Comparison of ENCODE assay signal across 8 cellular contexts in the genomic region with DNA sequence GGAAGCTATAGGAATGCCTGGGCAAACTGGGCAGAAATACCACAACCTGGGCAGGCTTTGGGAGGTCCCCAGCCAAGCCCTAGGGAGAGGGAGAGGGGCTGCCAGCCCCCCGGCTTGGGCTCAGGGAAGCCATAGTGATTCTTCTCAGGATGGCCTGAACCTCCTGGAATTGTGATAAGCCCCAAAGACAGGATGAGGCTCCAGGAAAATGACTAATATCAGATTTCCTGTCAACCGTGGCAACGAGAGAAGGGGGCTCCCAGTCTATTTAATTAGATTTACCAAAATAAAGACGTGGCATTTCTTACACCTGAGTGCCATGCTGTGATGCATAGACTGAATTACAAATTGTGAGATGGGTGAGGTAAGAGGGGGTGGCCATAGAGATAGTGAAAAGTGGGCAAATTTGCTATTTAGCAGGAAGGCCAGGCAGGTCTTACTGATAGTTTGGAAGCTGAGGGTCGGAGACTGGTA. TPM values are rescaled to one million over a fixed set of nuclear protein-coding genes. Genes with fewer than 3 reads are reported as not detected.
DNase-seq lines count a peak whose midpoint lies in the region; ATAC-seq and TF ChIP-seq lines count a peak whose summit lies in the region.

No MANE protein-coding gene starts in this region.

- H3K27me3 ChIP-seq in mammary epithelial cell (ENCODE audit: insufficient read depth, low read length), result no peaks in the 10 kb centered on the region
- peaks cover 2% of the 10 kb centered on the region for H3K27me3 ChIP-seq in thymus (ENCODE audit: control insufficient read depth, insufficient read depth)

- no peaks in the 10 kb centered on the region for H3K36me3 ChIP-seq in mammary epithelial cell (ENCODE audit: insufficient read depth, low read length)
- H3K36me3 ChIP-seq in thymus (ENCODE audit: control insufficient read depth, insufficient read depth), result no peaks in the 10 kb centered on the region

- BruUV-seq in mammary epithelial cell (replicated peaks; lab: Mats Ljungman, UMichigan), result no TSS peak

- ATAC-seq in activated T-cell treated with anti-CD3 and anti-CD28 coated beads, Interleukin-2, amount 50 U/mL, for 4 hours, result peak in 1 of 2 donors; percentile 18

- H3K27ac ChIP-seq in mammary epithelial cell (ENCODE audit: insufficient read depth, low read depth, low read length) (no peak overlapping the region), thymus (ENCODE audit: low read depth) (no peak overlapping the region)

- H3K9me3 ChIP-seq in mammary epithelial cell (replicated peaks; ENCODE audit: insufficient read depth, low read length), result no peaks in the 10 kb centered on the region
- H3K9me3 ChIP-seq in thymus (ENCODE audit: control insufficient read depth), result no peaks in the 10 kb centered on the region

- TF ChIP-seq CTCF in mammary epithelial cell (conservative IDR thresholded peaks at IDR 0.05 in 1 of 2, IDR thresholded peaks at IDR 0.05 in 1 of 2; ENCODE audit: extremely low read depth in 1 of 2, insufficient read depth in 1 of 2, low read depth in 1 of 2, low read length in 2 of 2), result no peak

- H4K20me1 ChIP-seq in mammary epithelial cell (ENCODE audit: insufficient read depth, low read length), result no peaks in the 10 kb centered on the region

- peak overlapping the region; percentile 78 for H3K4me3 Mint-ChIP-seq in activated T-cell treated with anti-CD3 and anti-CD28 coated beads, Interleukin-2, amount 50 U/mL, for 4 hours

- no peaks in the 10 kb centered on the region for H3K79me2 ChIP-seq in mammary epithelial cell (ENCODE audit: insufficient read depth, low read length)

- H3K4me1 ChIP-seq in mammary epithelial cell (ENCODE audit: insufficient read depth, low read length), result peaks cover 4% of the 10 kb centered on the region
- H3K4me1 ChIP-seq in thymus (ENCODE audit: control insufficient read depth, insufficient read depth, low read length), result peaks cover 7% of the 10 kb centered on the region

- H3K4me3 ChIP-seq in mammary epithelial cell (replicated peaks in 1 of 3; ENCODE audit: insufficient read depth in 1 of 3, low read depth in 2 of 3, low read length in 3 of 3) (no peak overlapping the region), thymus (ENCODE audit: low read length) (peak overlapping the region; percentile 72)

- POLR2A ChIA-PET in HEK293T (lab: Yijun Ruan, JAX), result interaction anchor here (0.7 to 2.6 kb wide), 10 partner anchors 8 to 29 kb away, joined by 3 to 17 read pairs (median 5); a partner anchor contains a TSS

- H3K9ac ChIP-seq in mammary epithelial cell (ENCODE audit: insufficient read depth, low read length), result no peak overlapping the region

- no peak for DNase-seq in activated T-cell treated with anti-CD3 and anti-CD28 coated beads, Interleukin-2, amount 50 U/mL, for 4 hours
- DNase-seq in activated T-cell treated with anti-CD3 and anti-CD28 coated beads, Interleukin-2, amount 50 U/mL, for 48 hours, result no peak
- DNase-seq in mammary epithelial cell, result no peak
- peak; percentile 82 to 90 for DNase-seq in lung microvascular endothelial cell (ENCODE audit: low read depth in 2 of 2)
- no peak for DNase-seq in NCI-H1048 (lab: John Stamatoyannopoulos, UW)
- no peak for DNase-seq in HEK293T (ENCODE audit: extremely low spot score)
- DNase-seq in NCI-H2029 treated with DMSO at 0.1 percent for 48 hours (lab: John Stamatoyannopoulos, UW), result no peak

- no peak overlapping the region for H3K4me2 ChIP-seq in mammary epithelial cell (ENCODE audit: insufficient read depth, low read depth, low read length)

- in situ Hi-C loops in mammary epithelial cell (cut with MboI; ENCODE audit: low sequenced_read_pairs in 2 of 2), result no loop called here

- H2AFZ ChIP-seq in mammary epithelial cell (ENCODE audit: low read depth, low read length), result peak overlapping the region; percentile 74

- dilution Hi-C loops in mammary epithelial cell (cut with HindIII; ENCODE audit: low sequenced_read_pairs), result no loop called here

- intact Hi-C loops in mammary epithelial cell (cut with micrococcal nuclease), result no loop called here

- 61% methylated on average over 5 of the region's 5 CpGs for WGBS in mammary epithelial cell (ENCODE audit: low coverage, missing lambda C conversion rate)
- WGBS in thymus, result 30% methylated on average over 5 of the region's 5 CpGs

- H3K27me3 Mint-ChIP-seq in activated T-cell treated with anti-CD3 and anti-CD28 coated beads, Interleukin-2, amount 50 U/mL, for 4 hours (ENCODE audit: low read depth), result no peaks in the 10 kb centered on the region

- CTCF ChIA-PET in mammary epithelial cell (lab: Charles Lee; ENCODE audit: low non-redundant PET), result no interaction called here
- CTCF ChIA-PET in HEK293T (lab: Yijun Ruan, JAX), result interaction anchor here (1.3 kb wide), 1 partner anchor 17 kb away, joined by 3 read pairs; no protein-coding TSS in a partner anchor

- peaks cover 15% of the 10 kb centered on the region for H3K4me1 Mint-ChIP-seq in activated T-cell treated with anti-CD3 and anti-CD28 coated beads, Interleukin-2, amount 50 U/mL, for 4 hours (ENCODE audit: low read depth)

- no peaks in the 10 kb centered on the region for H3K9me3 Mint-ChIP-seq in activated T-cell treated with anti-CD3 and anti-CD28 coated beads, Interleukin-2, amount 50 U/mL, for 4 hours

- H3K36me3 Mint-ChIP-seq in activated T-cell treated with anti-CD3 and anti-CD28 coated beads, Interleukin-2, amount 50 U/mL, for 4 hours (ENCODE audit: insufficient read depth), result no peaks in the 10 kb centered on the region

TF ChIP-seq in HEK293T, 16 proteins besides CTCF, POLR2A, EP300 and RAD21:
- TF ChIP-seq FOXM1 (IDR thresholded peaks at IDR 0.05; ENCODE audit: borderline replicate concordance) (no peak), NFRKB (IDR thresholded peaks at IDR 0.05) (no peak), LEF1 (IDR thresholded peaks at IDR 0.05; ENCODE audit: borderline replicate concordance) (no peak), FOXA1 (IDR thresholded peaks at IDR 0.05) (no peak), FOXK2 (IDR thresholded peaks at IDR 0.05) (no peak), ZNF384 (IDR thresholded peaks at IDR 0.05) (no peak), ARNT (IDR thresholded peaks at IDR 0.05) (no peak), ELF4 (IDR thresholded peaks at IDR 0.05) (no peak), SP1 (IDR thresholded peaks at IDR 0.05) (no peak), TARDBP (IDR thresholded peaks at IDR 0.05) (no peak), SUZ12 (IDR thresholded peaks at IDR 0.05) (no peak), CTBP1 (IDR thresholded peaks at IDR 0.05; ENCODE audit: borderline replicate concordance) (no peak), L3MBTL2 (conservative IDR thresholded peaks at IDR 0.05) (no peak), HDGF (IDR thresholded peaks at IDR 0.05; ENCODE audit: borderline replicate concordance) (no peak), BHLHE40 (IDR thresholded peaks at IDR 0.05; ENCODE audit: borderline replicate concordance) (no peak)
- TF ChIP-seq, protein P1, sequence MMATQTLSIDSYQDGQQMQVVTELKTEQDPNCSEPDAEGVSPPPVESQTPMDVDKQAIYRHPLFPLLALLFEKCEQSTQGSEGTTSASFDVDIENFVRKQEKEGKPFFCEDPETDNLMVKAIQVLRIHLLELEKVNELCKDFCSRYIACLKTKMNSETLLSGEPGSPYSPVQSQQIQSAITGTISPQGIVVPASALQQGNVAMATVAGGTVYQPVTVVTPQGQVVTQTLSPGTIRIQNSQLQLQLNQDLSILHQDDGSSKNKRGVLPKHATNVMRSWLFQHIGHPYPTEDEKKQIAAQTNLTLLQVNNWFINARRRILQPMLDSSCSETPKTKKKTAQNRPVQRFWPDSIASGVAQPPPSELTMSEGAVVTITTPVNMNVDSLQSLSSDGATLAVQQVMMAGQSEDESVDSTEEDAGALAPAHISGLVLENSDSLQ (IDR thresholded peaks at IDR 0.05), result no peak
TF ChIP-seq in HEK293T: peak in this region for 0.

RNA-seq across cellular contexts. Expression of a gene that starts 20.4 kb away (rescaled TPM):
- 10 to 100 TPM; 17.6 to 19.8 (median 17.8) TPM for total RNA-seq in activated T-cell treated with anti-CD3 and anti-CD28 coated beads, Interleukin-2, amount 50 U/mL, for 4 hours
- total RNA-seq in mammary epithelial cell (100 to 1,000 TPM in 1 of 2 donors, 10 to 100 TPM in 1; 32.5 to 519 TPM), lung microvascular endothelial cell (211 and 279 TPM in 2 replicates)
- polyA plus RNA-seq in mammary epithelial cell (136 TPM), thymus (41.0 TPM)
- polyA minus RNA-seq in mammary epithelial cell, result 118 TPM

RNA-seq across cellular contexts. Expression of a gene that starts 56.8 kb away (rescaled TPM):
- 10 to 100 TPM in 1 of 3 donors, 1 to 10 TPM in 2; 5.4 to 10.9 (median 9.8) TPM for total RNA-seq in activated T-cell treated with anti-CD3 and anti-CD28 coated beads, Interleukin-2, amount 50 U/mL, for 4 hours
- total RNA-seq in mammary epithelial cell (10 to 100 TPM in 1 of 2 donors, 1 to 10 TPM in 1; 9.5 to 13.3 TPM), lung microvascular endothelial cell (14.2 and 15.9 TPM in 2 replicates)
- polyA plus RNA-seq in mammary epithelial cell (4.4 TPM), thymus (25.3 TPM)
- 5.9 TPM for polyA minus RNA-seq in mammary epithelial cell

Comparison
In these comparisons a context has a peak if more than half of its experiments do, and no peak if none do; other contexts are left out.
1. DNase-seq: peak in lung microvascular endothelial cell (2 of 2); none in activated T-cell treated with anti-CD3 and anti-CD28 coated beads, Interleukin-2, amount 50 U/mL, for 4 hours (single experiment), activated T-cell treated with anti-CD3 and anti-CD28 coated beads, Interleukin-2, amount 50 U/mL, for 48 hours (0 of 2), mammary epithelial cell (single experiment), NCI-H1048 (single experiment), HEK293T (single experiment) and NCI-H2029 treated with DMSO at 0.1 percent for 48 hours (single experiment).